ENCODE assay signal across 1 cellular context in the genomic region with DNA sequence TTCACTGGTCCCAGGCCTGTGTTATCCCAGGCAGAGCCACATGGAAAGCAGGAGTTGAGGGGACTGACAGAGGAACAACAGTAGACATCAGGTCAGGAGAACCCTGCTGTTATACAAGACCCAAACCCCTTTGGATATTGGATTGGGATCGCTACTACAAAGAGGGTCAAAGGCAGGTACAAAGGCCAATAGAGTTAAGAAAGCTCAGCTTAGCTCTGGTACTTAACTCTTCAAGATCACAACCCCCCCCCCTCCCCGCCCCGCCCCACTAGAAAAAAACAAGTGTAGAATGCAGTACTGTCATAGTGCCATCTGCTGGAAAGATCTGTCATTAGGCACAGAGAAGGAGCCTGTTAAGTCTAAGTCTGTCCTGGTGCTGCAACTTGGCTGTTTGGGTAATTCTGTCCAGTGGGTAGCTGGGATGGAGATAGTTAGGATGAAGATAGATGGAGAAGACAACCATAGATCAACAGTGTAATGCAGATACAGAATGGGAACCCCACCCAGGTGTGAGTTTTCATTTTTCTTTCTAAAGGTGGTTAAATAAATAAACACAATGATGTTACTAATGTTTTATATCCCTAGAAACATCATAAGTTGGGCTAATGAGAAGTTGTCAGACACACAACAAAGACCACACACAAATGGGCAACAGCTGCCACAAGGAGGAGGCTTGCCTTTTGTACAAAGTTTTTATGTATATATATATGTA.
TF ChIP-seq lines count a peak whose summit lies in the region.

No MANE protein-coding gene starts in this region.

TF ChIP-seq in A549, 52 proteins besides CTCF, POLR2A, EP300 and RAD21 (continued from another document):
- TF ChIP-seq, protein P1, sequence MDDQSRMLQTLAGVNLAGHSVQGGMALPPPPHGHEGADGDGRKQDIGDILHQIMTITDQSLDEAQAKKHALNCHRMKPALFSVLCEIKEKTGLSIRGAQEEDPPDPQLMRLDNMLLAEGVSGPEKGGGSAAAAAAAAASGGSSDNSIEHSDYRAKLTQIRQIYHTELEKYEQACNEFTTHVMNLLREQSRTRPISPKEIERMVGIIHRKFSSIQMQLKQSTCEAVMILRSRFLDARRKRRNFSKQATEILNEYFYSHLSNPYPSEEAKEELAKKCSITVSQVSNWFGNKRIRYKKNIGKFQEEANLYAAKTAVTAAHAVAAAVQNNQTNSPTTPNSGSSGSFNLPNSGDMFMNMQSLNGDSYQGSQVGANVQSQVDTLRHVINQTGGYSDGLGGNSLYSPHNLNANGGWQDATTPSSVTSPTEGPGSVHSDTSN (IDR thresholded peaks at IDR 0.05): no peak
- TF ChIP-seq EHF (CRISPR knock-in tag; IDR thresholded peaks at IDR 0.05) (no peak), JUN (IDR thresholded peaks at IDR 0.05) (peak in 1 of 2 experiments; percentile 26; a peak in 1 of 5 replicates), HDAC2 (IDR thresholded peaks at IDR 0.05) (no peak), ESRRA (IDR thresholded peaks at IDR 0.05; ENCODE audit: borderline replicate concordance, low read length) (no peak), HEYL (CRISPR knock-in tag; IDR thresholded peaks at IDR 0.05) (no peak)
TF ChIP-seq in A549: peak in this region for 2.
